ENCODE assay signal across 8 cellular contexts in the genomic region with DNA sequence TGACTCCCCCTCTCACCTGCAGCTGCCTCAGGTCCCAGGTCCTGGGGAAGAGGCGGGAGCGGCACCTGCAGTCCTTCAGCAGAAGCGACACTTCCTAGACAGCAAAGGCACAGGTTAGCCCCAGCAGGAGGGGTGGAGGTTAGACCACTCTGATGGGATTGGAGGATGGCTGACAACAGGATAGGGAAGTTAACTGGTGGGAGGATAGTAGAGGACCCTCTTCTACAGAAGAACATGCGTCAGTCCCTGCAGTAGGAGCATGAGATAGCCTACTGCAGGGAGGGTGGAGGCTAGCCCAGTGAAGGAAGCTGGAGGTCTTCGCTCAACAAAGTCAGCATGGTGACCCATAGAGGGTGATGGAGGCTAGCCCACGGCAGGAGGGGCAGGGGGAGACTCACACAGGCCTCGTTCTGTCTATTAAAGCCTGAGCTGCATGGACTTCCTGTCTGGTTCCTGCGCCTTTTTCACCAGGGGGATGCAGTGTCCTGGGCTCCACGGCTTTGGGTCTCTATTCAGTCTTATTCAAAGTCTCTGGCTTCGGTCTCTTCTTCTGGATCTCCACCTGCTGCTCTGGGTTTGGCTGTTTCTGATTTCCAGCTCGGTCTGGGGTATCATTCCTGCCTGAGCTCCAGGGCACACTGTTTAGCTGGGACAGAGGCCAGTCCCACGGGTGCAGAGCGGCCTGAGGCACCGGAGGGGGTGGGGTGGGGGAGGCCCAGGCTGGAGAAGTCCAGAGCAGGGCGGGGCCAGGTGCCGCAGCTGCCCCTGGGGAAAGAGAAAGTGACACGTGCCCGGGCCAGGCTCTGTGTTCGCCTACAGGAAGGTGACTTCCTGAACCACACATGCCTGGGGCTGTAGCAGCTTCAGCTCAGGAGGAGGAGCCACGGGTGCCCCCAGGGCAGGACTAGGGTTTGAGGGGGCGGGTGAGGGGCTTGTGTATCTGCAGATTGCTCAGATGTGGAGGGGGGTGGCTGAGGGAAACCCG. TPM values are rescaled to one million over a fixed set of nuclear protein-coding genes. Genes with fewer than 3 reads are reported as not detected.
DNase-seq lines count a peak whose midpoint lies in the region; ATAC-seq, FAIRE-seq and TF ChIP-seq lines count a peak whose summit lies in the region.

No MANE protein-coding gene starts in this region.

- FAIRE-seq in kidney (lab: Jason Lieb, UNC) (no peak), urothelium cell line (lab: Jason Lieb, UNC) (no peak)

- ATAC-seq in HG03521 (IDR thresholded peaks at IDR 0.05; ENCODE audit: unreplicated experiment) = no peak

- no peaks in the 10 kb centered on the region for H3K9me3 ChIP-seq in kidney (ENCODE audit: control insufficient read depth in 1 of 2, low read length in 2 of 2)

- intact Hi-C loops in kidney (cut with DNase I) = no loop called here

- no peaks in the 10 kb centered on the region for H3K36me3 ChIP-seq in kidney (ENCODE audit: control insufficient read depth in 1 of 2, insufficient read depth in 2 of 2, low read length in 2 of 2)

- H3K9me3 Mint-ChIP-seq in IgD-negative memory B cell = no peaks in the 10 kb centered on the region

- no peak overlapping the region for H3K27ac ChIP-seq in kidney (ENCODE audit: low read depth in 2 of 2, low read length in 2 of 2)

- H3K4me1 ChIP-seq in kidney (ENCODE audit: control insufficient read depth in 1 of 2, insufficient read depth in 1 of 2, low read depth in 1 of 2, low read length in 2 of 2) = no peaks in the 10 kb centered on the region

- TF ChIP-seq CTCF in kidney (IDR thresholded peaks at IDR 0.05; ENCODE audit: borderline replicate concordance, extremely low read depth, insufficient read depth) = no peak

- peaks cover 11% of the 10 kb centered on the region for H3K27me3 Mint-ChIP-seq in IgD-negative memory B cell

- no peaks in the 10 kb centered on the region for H3K36me3 Mint-ChIP-seq in IgD-negative memory B cell

- DNase-seq in NCI-H748 (lab: John Stamatoyannopoulos, UW; ENCODE audit: unreplicated experiment) (peak; percentile 46), NCI-H748 treated with DMSO at 0.1 percent for 48 hours (lab: John Stamatoyannopoulos, UW) (no peak), kidney (peak; percentile 92), urothelium cell line (ENCODE audit: low spot score) (peak; percentile 66), middle frontal gyrus (ENCODE audit: extremely low spot score, low spot score) (no peak)
- DNase-seq in activated CD4-positive, alpha-beta T cell treated with anti-CD3 and anti-CD28 coated beads, Interleukin-2, amount 50 U/mL, for 1 hour = peak; percentile 28

- H3K27ac Mint-ChIP-seq in IgD-negative memory B cell = no peak overlapping the region

- H3K9ac ChIP-seq in kidney (ENCODE audit: low read length in 2 of 2) = no peak overlapping the region

- H3K4me3 ChIP-seq in kidney (ENCODE audit: low read length in 2 of 2) = no peak overlapping the region

- H3K4me1 Mint-ChIP-seq in IgD-negative memory B cell = peaks cover 0 to 9% (median 8%) of the 10 kb centered on the region in 3 donors

- H3K4me3 Mint-ChIP-seq in IgD-negative memory B cell = peak overlapping the region; percentile 43 to 90 (median 78)

RNA-seq across cellular contexts. Expression of a gene that starts 7.3 kb away (rescaled TPM):
- polyA plus RNA-seq in IgD-negative memory B cell = not detected
- total RNA-seq in kidney = not detected
- polyA plus RNA-seq in kidney (ENCODE audit: insufficient read depth, low read depth, low replicate concordance) = not detected

RNA-seq across cellular contexts. Expression of a gene that starts 11.2 kb away (rescaled TPM):
- polyA plus RNA-seq in IgD-negative memory B cell (not detected), kidney (ENCODE audit: insufficient read depth, low read depth, low replicate concordance) (not detected)
- not detected for total RNA-seq in kidney

RNA-seq across cellular contexts. Expression of a gene that starts 30.7 kb away (rescaled TPM):
- not detected for polyA plus RNA-seq in IgD-negative memory B cell
- not detected for total RNA-seq in kidney
- not detected for polyA plus RNA-seq in kidney (ENCODE audit: insufficient read depth, low read depth, low replicate concordance)

RNA-seq across cellular contexts. Expression of a gene that starts 33.4 kb away (rescaled TPM):
- not detected for polyA plus RNA-seq in IgD-negative memory B cell
- not detected for total RNA-seq in kidney
- not detected for polyA plus RNA-seq in kidney (ENCODE audit: insufficient read depth, low read depth, low replicate concordance)

RNA-seq across cellular contexts. Expression of a gene that starts 40.7 kb away (rescaled TPM):
- polyA plus RNA-seq in IgD-negative memory B cell = not detected
- 0.60 TPM for total RNA-seq in kidney
- 5.5 TPM for polyA plus RNA-seq in kidney (ENCODE audit: insufficient read depth, low read depth, low replicate concordance)

Comparison
In these comparisons a context has a peak if more than half of its experiments do, and no peak if none do; other contexts are left out.
1. DNase-seq: peak in NCI-H748 (single experiment), activated CD4-positive, alpha-beta T cell treated with anti-CD3 and anti-CD28 coated beads, Interleukin-2, amount 50 U/mL, for 1 hour (single experiment), kidney (single experiment) and urothelium cell line (single experiment); none in NCI-H748 treated with DMSO at 0.1 percent for 48 hours (single experiment) and middle frontal gyrus (single experiment).